In the genomic region with DNA sequence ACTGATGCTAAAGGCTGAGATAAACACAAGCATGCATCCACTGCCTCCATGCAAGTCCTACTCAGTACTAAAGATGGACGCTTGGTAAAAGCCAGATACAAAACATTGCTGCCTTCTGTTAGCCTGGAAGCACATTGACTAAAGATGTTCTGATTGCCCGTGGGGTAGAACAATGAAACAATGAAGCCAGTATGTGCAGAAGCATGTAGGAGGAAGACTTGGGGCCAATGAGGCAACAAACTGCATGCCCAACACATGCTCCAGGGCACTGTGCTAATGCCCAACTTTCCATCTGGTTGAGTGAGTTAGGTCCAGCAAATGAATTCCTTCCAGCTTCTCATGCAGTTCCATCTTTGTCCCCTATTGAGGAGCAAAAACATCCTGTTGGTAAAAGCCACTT, we compare ENCODE assay signal across 1 cellular context.
TF ChIP-seq lines count a peak whose summit lies in the region.

No MANE protein-coding gene starts in this region.

TF ChIP-seq in H1, 55 proteins besides CTCF, POLR2A, EP300 and RAD21 (continued from another document):
- TF ChIP-seq ATF2 (IDR thresholded peaks at IDR 0.05; ENCODE audit: low read length) (no peak), ATF3 (IDR thresholded peaks at IDR 0.05; ENCODE audit: insufficient read depth, low read depth, low read length) (no peak), BACH1 (IDR thresholded peaks at IDR 0.05; ENCODE audit: low read length) (no peak), SP1 (IDR thresholded peaks at IDR 0.05; ENCODE audit: low read depth, low read length) (no peak), JUN (IDR thresholded peaks at IDR 0.05; ENCODE audit: low read depth, low read length) (no peak), BRCA1 (IDR thresholded peaks at IDR 0.05; ENCODE audit: low read depth, low read length) (no peak)
